ENCODE assay signal across 17 cellular contexts in the genomic region with DNA sequence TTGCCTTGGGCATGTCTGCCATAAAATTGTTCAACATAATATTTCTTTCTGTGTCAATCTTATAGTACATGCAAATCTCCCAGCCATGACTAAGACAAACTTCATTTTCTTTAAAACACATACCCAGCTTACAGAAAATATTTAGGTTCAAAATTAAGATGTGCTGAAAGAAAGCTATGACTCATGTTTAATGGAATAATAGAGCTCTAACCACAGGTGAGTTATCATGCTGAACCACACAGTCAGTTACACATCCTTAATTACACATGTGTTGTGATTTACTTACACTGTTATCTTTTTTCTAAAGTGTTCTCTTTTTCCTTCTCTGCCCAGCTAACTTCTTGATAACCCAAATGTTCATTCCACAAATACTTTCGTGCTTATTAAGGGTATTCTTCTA.
DNase-seq lines count a peak whose midpoint lies in the region; ATAC-seq and TF ChIP-seq lines count a peak whose summit lies in the region.
"Had no signal": no experiment of that assay in that cellular context is flagged by ENCODE, and none has a peak within 500 bp of the region (broad histone marks: within the 10 kb centered on the region; RNA-seq: fewer than 3 reads in every experiment).

No MANE protein-coding gene starts in this region.

- H3K9me3 Mint-ChIP-seq in MCF 10A (ENCODE audit: unreplicated experiment) (no peaks in the 10 kb centered on the region), type B pancreatic cell (no peaks in the 10 kb centered on the region)
- H3K9me3 Mint-ChIP-seq in CD4-positive, alpha-beta memory T cell: peaks cover 3 to 16% (median 7%) of the 10 kb centered on the region in 8 donors
- H3K9me3 Mint-ChIP-seq: GM23338 had no signal

- H3K4me1 Mint-ChIP-seq in MCF 10A (ENCODE audit: insufficient read depth, unreplicated experiment) (peaks cover 7% of the 10 kb centered on the region), type B pancreatic cell (ENCODE audit: unreplicated experiment) (no peaks in the 10 kb centered on the region)
- H3K4me1 Mint-ChIP-seq in CD4-positive, alpha-beta memory T cell: no peaks in the 10 kb centered on the region
- H3K4me1 Mint-ChIP-seq: CD4-positive, CD25-positive, alpha-beta regulatory T cell; GM23338 had no signal

- CTCF ChIA-PET in MCF 10A (lab: Yijun Ruan, JAX) (interaction anchor here (0.6 to 1.9 kb wide), 2 partner anchors 18 to 128 kb away, joined by 4 to 5 read pairs; no protein-coding TSS in a partner anchor), RWPE1 (lab: Yijun Ruan, JAX) (no interaction called here)
- CTCF ChIA-PET in CD4-positive, alpha-beta memory T cell (lab: Charles Lee; ENCODE audit: partially characterized antibody): no interaction called here

- H3K27me3 Mint-ChIP-seq in MCF 10A (ENCODE audit: insufficient read depth, unreplicated experiment) (no peaks in the 10 kb centered on the region), type B pancreatic cell (no peaks in the 10 kb centered on the region)
- H3K27me3 Mint-ChIP-seq in CD4-positive, alpha-beta memory T cell: no peaks in the 10 kb centered on the region
- H3K27me3 Mint-ChIP-seq: CD4-positive, CD25-positive, alpha-beta regulatory T cell had no signal

- intact Hi-C loops in MCF 10A (cut with micrococcal nuclease): no loop called here
- intact Hi-C loops in breast epithelium (cut with DNase I; ENCODE audit: low total_unique reads): no loop called here
- intact Hi-C loops in CD4-positive, alpha-beta memory T cell (cut with micrococcal nuclease): no loop called here

- no peaks in the 10 kb centered on the region for H3K9me3 ChIP-seq in breast epithelium
- peaks cover 0 to 3% of the 10 kb centered on the region in 2 donors for H3K9me3 ChIP-seq in CD4-positive, alpha-beta memory T cell (ENCODE audit: control insufficient read depth in 1 of 2, low read length in 2 of 2)
- H3K9me3 ChIP-seq: BE2C, Caco-2 had no signal

- no peak overlapping the region for H3K4me3 ChIP-seq in breast epithelium
- no peak overlapping the region for H3K4me3 ChIP-seq in CD4-positive, alpha-beta memory T cell (ENCODE audit: low read length in 2 of 2)
- H3K4me3 ChIP-seq: GM23338 had no signal

- peak; percentile 97 for ATAC-seq in esophagus mucosa
- ATAC-seq: GM23338 had no signal

- no peak for TF ChIP-seq CTCF in MCF 10A (IDR thresholded peaks at IDR 0.05; ENCODE audit: unreplicated experiment)
- no peak for TF ChIP-seq CTCF in breast epithelium (IDR thresholded peaks at IDR 0.05)
- TF ChIP-seq CTCF in RWPE1 (conservative IDR thresholded peaks at IDR 0.05; ENCODE audit: low read depth): no peak
- no peak for TF ChIP-seq CTCF in type B pancreatic cell (conservative IDR thresholded peaks at IDR 0.05)

- H3K27ac ChIP-seq in breast epithelium: no peak overlapping the region
- H3K27ac ChIP-seq in RWPE1: no peak overlapping the region
- H3K27ac ChIP-seq in CD4-positive, alpha-beta memory T cell (ENCODE audit: low read depth, low read length): no peak overlapping the region

- H3K27me3 ChIP-seq in breast epithelium: no peaks in the 10 kb centered on the region
- no peaks in the 10 kb centered on the region for H3K27me3 ChIP-seq in CD4-positive, alpha-beta memory T cell (ENCODE audit: insufficient read depth, low read length)
- H3K27me3 ChIP-seq: BE2C had no signal

- H3K27ac Mint-ChIP-seq in MCF 10A (ENCODE audit: low read depth, unreplicated experiment) (no peak overlapping the region), type B pancreatic cell (no peak overlapping the region)
- no peak overlapping the region for H3K27ac Mint-ChIP-seq in CD4-positive, alpha-beta memory T cell
- H3K27ac Mint-ChIP-seq: CD4-positive, CD25-positive, alpha-beta regulatory T cell; GM23338 had no signal

- DNase-seq in MCF 10A (ENCODE audit: unreplicated experiment): peak; percentile 2
- no peak for DNase-seq in breast epithelium (ENCODE audit: low spot score in 2 of 2)
- DNase-seq in RWPE1 (ENCODE audit: low spot score): peak; percentile 46
- no peak for DNase-seq in type B pancreatic cell (ENCODE audit: extremely low spot score, unreplicated experiment)
- no peak for DNase-seq in CD4-positive, alpha-beta memory T cell
- DNase-seq in AG20443 (ENCODE audit: low spot score): no peak
- DNase-seq: 8988T; BE2C; C1 segment of cervical spinal cord; Caco-2; CD4-positive, CD25-positive, alpha-beta regulatory T cell; DMS153; DMS79; GDM1; HCEC 1CT had no signal

- H3K36me3 ChIP-seq in breast epithelium: no peaks in the 10 kb centered on the region
- no peaks in the 10 kb centered on the region for H3K36me3 ChIP-seq in CD4-positive, alpha-beta memory T cell (ENCODE audit: insufficient read depth, low read length)
- H3K36me3 ChIP-seq: BE2C had no signal

- POLR2A ChIA-PET in MCF 10A (lab: Yijun Ruan, JAX) (interaction anchor here (1.1 kb wide), 1 partner anchor 12 kb away, joined by 3 read pairs; no protein-coding TSS in a partner anchor), RWPE1 (lab: Yijun Ruan, JAX; ENCODE audit: low non-redundant PET) (no interaction called here)
- POLR2A ChIA-PET in CD4-positive, alpha-beta memory T cell (lab: Charles Lee; ENCODE audit: partially characterized antibody): no interaction called here

- TF ChIP-seq POLR2A in breast epithelium (IDR thresholded peaks at IDR 0.05): no peak

- H3K4me1 ChIP-seq in breast epithelium: no peaks in the 10 kb centered on the region
- H3K4me1 ChIP-seq in CD4-positive, alpha-beta memory T cell (ENCODE audit: insufficient read depth, low read length): no peaks in the 10 kb centered on the region
- H3K4me1 ChIP-seq: BE2C, Caco-2 had no signal

- H3K4me3 Mint-ChIP-seq in MCF 10A (ENCODE audit: unreplicated experiment) (no peak overlapping the region), type B pancreatic cell (no peak overlapping the region)
- peak overlapping the region in 1 of 8 donors; percentile 41 for H3K4me3 Mint-ChIP-seq in CD4-positive, alpha-beta memory T cell
- H3K4me3 Mint-ChIP-seq: CD4-positive, CD25-positive, alpha-beta regulatory T cell; GM23338 had no signal

- BruUV-seq in MCF 10A (replicated peaks; lab: Mats Ljungman, UMichigan): no TSS peak

- H3K36me3 Mint-ChIP-seq in MCF 10A (ENCODE audit: insufficient read depth, unreplicated experiment): no peaks in the 10 kb centered on the region
- no peaks in the 10 kb centered on the region for H3K36me3 Mint-ChIP-seq in type B pancreatic cell
- H3K36me3 Mint-ChIP-seq in CD4-positive, alpha-beta memory T cell: no peaks in the 10 kb centered on the region
- H3K36me3 Mint-ChIP-seq: CD4-positive, CD25-positive, alpha-beta regulatory T cell had no signal

Comparison
In these comparisons a context has a peak if more than half of its experiments do, and no peak if none do; other contexts are left out.
1. DNase-seq: peak in MCF 10A (single experiment) and RWPE1 (single experiment); none in breast epithelium (0 of 2), type B pancreatic cell (single experiment), CD4-positive, alpha-beta memory T cell (0 of 5) and AG20443 (single experiment).